Comparison of ENCODE assay signal across 37 cellular contexts in genomic region chr22:17056807-17057206, GRCh38. TPM values are rescaled to one million over a fixed set of nuclear protein-coding genes. Genes with fewer than 3 reads are reported as not detected.
"Had no signal": no experiment of that assay in that cellular context is flagged by ENCODE, and none has a peak within 500 bp of the region (broad histone marks: within the 10 kb centered on the region; RNA-seq: fewer than 3 reads in every experiment).

No MANE protein-coding gene starts in this region.

- DNase-seq: activated B cell treated with CpG ODN at 0.5 μM for 24 hours; activated CD4-positive, alpha-beta memory T cell treated with anti-CD3 and anti-CD28 coated beads for 36 hours; activated CD4-positive, alpha-beta T cell treated with anti-CD3 and anti-CD28 coated beads for 4 hours; activated CD4-positive, alpha-beta T cell treated with anti-CD3 and anti-CD28 coated beads, Interleukin-2, amount 10 ng/mL, durations not matched to agents 24 days and 14 days; activated CD4-positive, alpha-beta T cell treated with anti-CD3 and anti-CD28 coated beads, Interleukin-2, amount 50 U/mL, for 1 hour; activated CD4-positive, alpha-beta T cell treated with anti-CD3 and anti-CD28 coated beads, Interleukin-2, amount 50 U/mL, for 4 hours; activated CD4-positive, CD25-positive, alpha-beta regulatory T cell treated with anti-CD3 and anti-CD28 coated beads, Interleukin-2, amount 50 U/mL, for 72 hours; activated CD8-positive, alpha-beta memory T cell treated with anti-CD3 and anti-CD28 coated beads, Interleukin-2, amount 50 U/mL, for 4 hours; activated CD8-positive, alpha-beta T cell treated with anti-CD3 and anti-CD28 coated beads for 36 hours; activated effector memory CD4-positive, alpha-beta T cell treated with anti-CD3 and anti-CD28 coated beads, Interleukin-2, amount 50 U/mL, for 16 hours; activated gamma-delta T cell treated with Interleukin-2 at 50 U/mL for 16 hours; activated naive CD4-positive, alpha-beta T cell; activated naive CD4-positive, alpha-beta T cell treated with anti-CD3 and anti-CD28 coated beads for 36 hours; activated naive CD4-positive, alpha-beta T cell treated with anti-CD3 and anti-CD28 coated beads, Interleukin-2, amount 50 U/mL, for 16 hours; activated naive CD8-positive, alpha-beta T cell treated with anti-CD3 and anti-CD28 coated beads for 36 hours; activated T-cell treated with anti-CD3 and anti-CD28 coated beads for 4 hours; activated T-cell treated with anti-CD3 and anti-CD28 coated beads, Interleukin-2, amount 50 U/mL, for 1 hour; activated T-cell treated with anti-CD3 and anti-CD28 coated beads, Interleukin-2, amount 50 U/mL, for 4 hours; activated T-cell treated with anti-CD3 and anti-CD28 coated beads, Interleukin-2, amount 50 U/mL, for 72 hours; amniotic stem cell; aorta; body of pancreas; brain microvascular endothelial cell; central memory CD4-positive, alpha-beta T cell; T-helper 1 cell; T-helper 2 cell; T-helper 9 cell had no signal

- FAIRE-seq: astrocyte, TTC549 had no signal

- H3K27ac ChIP-seq: adrenal gland, body of pancreas, brain microvascular endothelial cell, breast epithelium, VCaP had no signal

- H3K36me3 ChIP-seq: adrenal gland, brain microvascular endothelial cell, breast epithelium had no signal

- H3K4me1 ChIP-seq: adrenal gland, body of pancreas, breast epithelium had no signal

- ATAC-seq: activated CD8-positive, alpha-beta T cell treated with anti-CD3 and anti-CD28 coated beads for 36 hours; activated naive CD4-positive, alpha-beta T cell treated with anti-CD3 and anti-CD28 coated beads, Interleukin-2, amount 50 U/mL, for 72 hours; activated T-cell treated with anti-CD3 and anti-CD28 coated beads, Interleukin-2, amount 50 U/mL, for 4 hours; activated T-cell treated with anti-CD3 and anti-CD28 coated beads, Interleukin-2, amount 50 U/mL, for 72 hours; activated T-helper 17 cell treated with anti-CD3 and anti-CD28 coated beads, Interleukin-2, amount 50 U/mL, for 72 hours; body of pancreas had no signal

- H3K4me3 ChIP-seq: adrenal gland, body of pancreas, breast epithelium had no signal

- H3K9me3 ChIP-seq: adrenal gland, body of pancreas, breast epithelium had no signal

- H3K27me3 ChIP-seq: adrenal gland, body of pancreas, brain microvascular endothelial cell, breast epithelium had no signal

RNA-seq across cellular contexts. Expression of gene GAB4, which starts 48.8 kb away (rescaled TPM):
- total RNA-seq: activated CD4-positive, alpha-beta memory T cell treated with anti-CD3 and anti-CD28 coated beads for 36 hours; activated CD4-positive, alpha-beta T cell treated with anti-CD3 and anti-CD28 coated beads, Interleukin-2, amount 10 ng/mL, durations not matched to agents 24 days and 14 days; activated CD8-positive, alpha-beta memory T cell treated with anti-CD3 and anti-CD28 coated beads for 36 hours; activated CD8-positive, alpha-beta T cell treated with anti-CD3 and anti-CD28 coated beads for 36 hours; activated naive CD4-positive, alpha-beta T cell treated with anti-CD3 and anti-CD28 coated beads for 36 hours; activated naive CD4-positive, alpha-beta T cell treated with anti-CD3 and anti-CD28 coated beads, Interleukin-2, amount 50 U/mL, for 72 hours; activated T-cell treated with anti-CD3 and anti-CD28 coated beads, Interleukin-2, amount 50 U/mL, for 4 hours; activated T-cell treated with anti-CD3 and anti-CD28 coated beads, Interleukin-2, amount 50 U/mL, for 72 hours; activated T-helper 1 cell treated with anti-CD3 and anti-CD28 coated beads, Interleukin-12 subunit alpha, Interleukin-12 subunit beta, Interleukin-2, Interleukin-4 antibody, amounts not matched to agents 30 ng/mL and 10 ng/mL and 1 ng/mL, durations not matched to agents 14 hours and 24 hours and 36 hours; activated T-helper 17 cell treated with anti-CD3 and anti-CD28 coated beads, Interleukin-2, amount 50 U/mL, for 72 hours; adrenal gland; aorta; astrocyte; body of pancreas; breast epithelium; cardiac septum had no signal
- polyA plus RNA-seq: aorta had no signal
